ENCODE assay signal across 22 cellular contexts in the genomic region with DNA sequence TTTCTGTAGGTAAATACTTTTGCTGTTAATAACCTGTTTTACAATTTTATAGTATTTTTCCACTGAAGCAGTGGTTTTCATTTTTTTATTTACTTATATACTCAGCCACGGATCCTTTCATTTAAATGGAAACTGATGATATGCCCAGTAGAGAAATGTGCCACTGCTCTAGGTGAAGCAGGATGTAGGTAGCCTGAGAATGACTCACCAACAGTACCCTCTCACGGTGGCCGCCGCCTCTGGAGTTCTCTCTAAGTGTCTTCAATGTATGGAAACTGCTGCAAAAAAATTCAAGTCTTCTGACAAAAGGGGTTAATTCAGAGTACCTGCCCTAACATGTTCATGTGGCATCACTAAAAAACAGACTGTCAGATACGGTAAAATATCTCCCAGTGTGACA. TPM values are rescaled to one million over a fixed set of nuclear protein-coding genes. Genes with fewer than 3 reads are reported as not detected.
DNase-seq lines count a peak whose midpoint lies in the region; ATAC-seq and TF ChIP-seq lines count a peak whose summit lies in the region.
"Had no signal": no experiment of that assay in that cellular context is flagged by ENCODE, and none has a peak within 500 bp of the region (broad histone marks: within the 10 kb centered on the region; RNA-seq: fewer than 3 reads in every experiment).

No MANE protein-coding gene starts in this region.

- intact Hi-C loops in activated CD4-positive, alpha-beta T cell treated with anti-CD3 and anti-CD28 coated beads for 36 hours (cut with DNase I, micrococcal nuclease) = loop anchor here in 1 of 2 experiments (10.0 kb wide), 1 partner anchor 843 kb away; a partner anchor contains a TSS
- intact Hi-C loops in activated CD4-positive, alpha-beta T cell treated with anti-CD3 and anti-CD28 coated beads, Interleukin-2, amount 10 ng/mL, durations not matched to agents 24 days and 14 days (cut with micrococcal nuclease) = no loop called here
- intact Hi-C loops in gastrocnemius medialis (cut with DNase I; ENCODE audit: low total_unique reads) = no loop called here
- intact Hi-C loops in body of pancreas (cut with DNase I) = no loop called here

- TF ChIP-seq POLR2A in gastrocnemius medialis (IDR thresholded peaks at IDR 0.05) (no peak), body of pancreas (IDR thresholded peaks at IDR 0.05) (no peak)

- CTCF ChIA-PET in activated CD4-positive, alpha-beta T cell treated with anti-CD3 and anti-CD28 coated beads for 36 hours (lab: Charles Lee) = no interaction called here
- CTCF ChIA-PET in WTC11 (lab: Charles Lee) = interaction anchor here (0.6 kb wide), 1 partner anchor 261 kb away, joined by 3 read pairs; no protein-coding TSS in a partner anchor

- no peaks in the 10 kb centered on the region for H3K36me3 Mint-ChIP-seq in activated CD4-positive, alpha-beta T cell treated with anti-CD3 and anti-CD28 coated beads for 36 hours (ENCODE audit: low read depth)
- no peaks in the 10 kb centered on the region for H3K36me3 Mint-ChIP-seq in activated CD4-positive, alpha-beta T cell treated with anti-CD3 and anti-CD28 coated beads, Interleukin-2, amount 10 ng/mL, durations not matched to agents 24 days and 14 days (ENCODE audit: low read depth)
- no peaks in the 10 kb centered on the region for H3K36me3 Mint-ChIP-seq in WTC11

- peak; percentile 9 for DNase-seq in activated CD4-positive, alpha-beta T cell treated with anti-CD3 and anti-CD28 coated beads for 36 hours
- no peak for DNase-seq in activated CD4-positive, alpha-beta T cell treated with anti-CD3 and anti-CD28 coated beads, Interleukin-2, amount 10 ng/mL, durations not matched to agents 24 days and 14 days
- peak; percentile 8 for DNase-seq in HT1080 (ENCODE audit: low read depth)
- no peak for DNase-seq in WTC11 (ENCODE audit: low spot score)
- no peak for DNase-seq in gastrocnemius medialis
- no peak for DNase-seq in body of pancreas
- DNase-seq: DMS153, H7, Kasumi-1, NCI-H1436, NCI-H187, NCI-H446, NCI-H524 treated with DMSO at 0.1 percent for 48 hours, NCI-H774, SHP77 treated with DMSO at 0.1 percent for 48 hours, T-helper 1 cell had no signal

- peaks cover 34% of the 10 kb centered on the region for H3K27me3 Mint-ChIP-seq in activated CD4-positive, alpha-beta T cell treated with anti-CD3 and anti-CD28 coated beads for 36 hours
- H3K27me3 Mint-ChIP-seq in activated CD4-positive, alpha-beta T cell treated with anti-CD3 and anti-CD28 coated beads, Interleukin-2, amount 10 ng/mL, durations not matched to agents 24 days and 14 days = peaks cover 31% of the 10 kb centered on the region
- H3K27me3 Mint-ChIP-seq in WTC11 (ENCODE audit: low read depth) = peaks cover 54% of the 10 kb centered on the region

- H3K4me3 ChIP-seq in gastrocnemius medialis (no peak overlapping the region), body of pancreas (no peak overlapping the region)
- H3K4me3 ChIP-seq: K562 had no signal

- ATAC-seq in activated CD4-positive, alpha-beta T cell treated with anti-CD3 and anti-CD28 coated beads for 36 hours = no peak
- ATAC-seq in WTC11 = peak; percentile 62
- ATAC-seq in gastrocnemius medialis = no peak
- no peak for ATAC-seq in GM18498 (IDR thresholded peaks at IDR 0.05; ENCODE audit: unreplicated experiment)
- no peak for ATAC-seq in body of pancreas
- ATAC-seq in HG03039 (IDR thresholded peaks at IDR 0.05; ENCODE audit: unreplicated experiment) = no peak
- ATAC-seq: K562, Panc1 had no signal

- POLR2A ChIA-PET in activated CD4-positive, alpha-beta T cell treated with anti-CD3 and anti-CD28 coated beads for 36 hours (lab: Charles Lee) = no interaction called here
- POLR2A ChIA-PET in WTC11 (lab: Charles Lee) = no interaction called here

- H3K36me3 ChIP-seq in gastrocnemius medialis (no peaks in the 10 kb centered on the region), body of pancreas (replicated peaks in 1 of 2; ENCODE audit: insufficient read depth in 1 of 2, low read depth in 2 of 2) (no peaks in the 10 kb centered on the region)

- TF ChIP-seq CTCF in WTC11 (IDR thresholded peaks at IDR 0.05) (no peak), gastrocnemius medialis (IDR thresholded peaks at IDR 0.05 in 4 of 5, conservative IDR thresholded peaks at IDR 0.05 in 1 of 5) (no peak), body of pancreas (IDR thresholded peaks at IDR 0.05) (no peak)

- H3K9me3 ChIP-seq in gastrocnemius medialis = no peaks in the 10 kb centered on the region
- H3K9me3 ChIP-seq in body of pancreas = no peaks in the 10 kb centered on the region

- no peak overlapping the region for H3K27ac Mint-ChIP-seq in activated CD4-positive, alpha-beta T cell treated with anti-CD3 and anti-CD28 coated beads for 36 hours
- H3K27ac Mint-ChIP-seq in activated CD4-positive, alpha-beta T cell treated with anti-CD3 and anti-CD28 coated beads, Interleukin-2, amount 10 ng/mL, durations not matched to agents 24 days and 14 days = no peak overlapping the region
- H3K27ac Mint-ChIP-seq in WTC11 = no peak overlapping the region

- H3K27me3 ChIP-seq in gastrocnemius medialis (no peaks in the 10 kb centered on the region), body of pancreas (peaks cover 0 to 3% of the 10 kb centered on the region in 2 donors)

- H3K4me1 Mint-ChIP-seq in activated CD4-positive, alpha-beta T cell treated with anti-CD3 and anti-CD28 coated beads for 36 hours = peaks cover 7% of the 10 kb centered on the region
- H3K4me1 Mint-ChIP-seq in activated CD4-positive, alpha-beta T cell treated with anti-CD3 and anti-CD28 coated beads, Interleukin-2, amount 10 ng/mL, durations not matched to agents 24 days and 14 days = peaks cover 3% of the 10 kb centered on the region
- peaks cover 41% of the 10 kb centered on the region for H3K4me1 Mint-ChIP-seq in WTC11

- H3K27ac ChIP-seq in gastrocnemius medialis (peak overlapping the region; percentile 1 to 96 (median 54)), body of pancreas (no peak overlapping the region)
- H3K27ac ChIP-seq: 22Rv1, RWPE1 had no signal

- H3K9me3 Mint-ChIP-seq in activated CD4-positive, alpha-beta T cell treated with anti-CD3 and anti-CD28 coated beads for 36 hours (ENCODE audit: low read depth) = no peaks in the 10 kb centered on the region
- H3K9me3 Mint-ChIP-seq in activated CD4-positive, alpha-beta T cell treated with anti-CD3 and anti-CD28 coated beads, Interleukin-2, amount 10 ng/mL, durations not matched to agents 24 days and 14 days = no peaks in the 10 kb centered on the region
- H3K9me3 Mint-ChIP-seq in WTC11 = no peaks in the 10 kb centered on the region

- in situ Hi-C loops in gastrocnemius medialis (cut with MboI; ENCODE audit: low sequenced_read_pairs in 4 of 4) = loop anchor here in 1 of 4 donors (10.0 kb wide), 2 partner anchors 107 to 187 kb away; no protein-coding TSS in a partner anchor

- H3K4me3 Mint-ChIP-seq in activated CD4-positive, alpha-beta T cell treated with anti-CD3 and anti-CD28 coated beads for 36 hours = no peak overlapping the region
- H3K4me3 Mint-ChIP-seq in activated CD4-positive, alpha-beta T cell treated with anti-CD3 and anti-CD28 coated beads, Interleukin-2, amount 10 ng/mL, durations not matched to agents 24 days and 14 days = no peak overlapping the region
- no peak overlapping the region for H3K4me3 Mint-ChIP-seq in WTC11

- 63 to 76% methylated on average over 5 of the region's 5 CpGs for WGBS in body of pancreas, 2 donors

- H3K4me1 ChIP-seq in gastrocnemius medialis (peaks cover 30 to 50% of the 10 kb centered on the region in 2 donors), body of pancreas (peaks cover 7% of the 10 kb centered on the region)

TF ChIP-seq in WTC11, 78 proteins besides CTCF, POLR2A, EP300 and RAD21 (continues in another document):
- TF ChIP-seq, protein P1, sequence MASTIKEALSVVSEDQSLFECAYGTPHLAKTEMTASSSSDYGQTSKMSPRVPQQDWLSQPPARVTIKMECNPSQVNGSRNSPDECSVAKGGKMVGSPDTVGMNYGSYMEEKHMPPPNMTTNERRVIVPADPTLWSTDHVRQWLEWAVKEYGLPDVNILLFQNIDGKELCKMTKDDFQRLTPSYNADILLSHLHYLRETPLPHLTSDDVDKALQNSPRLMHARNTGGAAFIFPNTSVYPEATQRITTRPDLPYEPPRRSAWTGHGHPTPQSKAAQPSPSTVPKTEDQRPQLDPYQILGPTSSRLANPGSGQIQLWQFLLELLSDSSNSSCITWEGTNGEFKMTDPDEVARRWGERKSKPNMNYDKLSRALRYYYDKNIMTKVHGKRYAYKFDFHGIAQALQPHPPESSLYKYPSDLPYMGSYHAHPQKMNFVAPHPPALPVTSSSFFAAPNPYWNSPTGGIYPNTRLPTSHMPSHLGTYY (CRISPR knock-in tag; IDR thresholded peaks at IDR 0.05) = no peak

RNA-seq across cellular contexts. Expression of a gene that starts 6.4 kb away (rescaled TPM):
- not detected for total RNA-seq in activated CD4-positive, alpha-beta T cell treated with anti-CD3 and anti-CD28 coated beads for 36 hours
- not detected in 2 replicates for total RNA-seq in activated CD4-positive, alpha-beta T cell treated with anti-CD3 and anti-CD28 coated beads, Interleukin-2, amount 10 ng/mL, durations not matched to agents 24 days and 14 days
- total RNA-seq in HT1080 (2014; rRNA removed; shearing (Covaris generic)) = 18.5 and 23.7 TPM in 2 replicates
- 4.3 and 5.7 TPM in 2 replicates for polyA plus RNA-seq in HT1080 (2015; cell fraction: cytosol; rRNA removed)
- 14.7 and 14.8 TPM in 2 replicates for polyA plus RNA-seq in HT1080 (2015; cell fraction: nucleus; rRNA removed)
- total RNA-seq in WTC11 (2021) (0.14 to 0.32 TPM (median 0.24 TPM) in 3 replicates), gastrocnemius medialis (100 to 1,000 TPM in 1 of 4 donors, 10 to 100 TPM in 3; 33.7 to 110 (median 62.1) TPM), body of pancreas (1 to 10 TPM in 1 of 2 donors, under 1 TPM in 1; 0.26 to 5.3 TPM)

Comparison
In these comparisons a context has a peak if more than half of its experiments do, and no peak if none do; other contexts are left out.
1. DNase-seq: peak in activated CD4-positive, alpha-beta T cell treated with anti-CD3 and anti-CD28 coated beads for 36 hours (single experiment) and HT1080 (single experiment); none in activated CD4-positive, alpha-beta T cell treated with anti-CD3 and anti-CD28 coated beads, Interleukin-2, amount 10 ng/mL, durations not matched to agents 24 days and 14 days (single experiment), WTC11 (single experiment), gastrocnemius medialis (0 of 2) and body of pancreas (0 of 4).
2. H3K27ac ChIP-seq: peak in gastrocnemius medialis (4 of 4); none in body of pancreas (0 of 4).